Comparison of ENCODE assay signal across 9 cellular contexts in genomic region chr4:140096483-140096861, GRCh38. TPM values are rescaled to one million over a fixed set of nuclear protein-coding genes. Genes with fewer than 3 reads are reported as not detected.
DNase-seq lines count a peak whose midpoint lies in the region; ATAC-seq and TF ChIP-seq lines count a peak whose summit lies in the region.
"Had no signal": no experiment of that assay in that cellular context is flagged by ENCODE, and none has a peak within 500 bp of the region (broad histone marks: within the 10 kb centered on the region; RNA-seq: fewer than 3 reads in every experiment).

No MANE protein-coding gene starts in this region.

- H3K4me1 ChIP-seq in heart left ventricle, result peaks cover 7 to 95% (median 74%) of the 10 kb centered on the region in 12 donors
- H3K4me1 ChIP-seq in lung (ENCODE audit: control insufficient read depth in 2 of 2, insufficient read depth in 2 of 2, low read length in 2 of 2), result peaks cover 21 to 30% of the 10 kb centered on the region in 2 donors
- peaks cover 0 to 79% (median 53%) of the 10 kb centered on the region in 4 donors for H3K4me1 ChIP-seq in tibial artery

- H3K4me1 Mint-ChIP-seq in activated T-helper 17 cell treated with anti-CD3 and anti-CD28 coated beads, Interleukin-2, amount 50 U/mL, for 72 hours, result peaks cover 46% of the 10 kb centered on the region
- peaks cover 56% of the 10 kb centered on the region for H3K4me1 Mint-ChIP-seq in WTC11

- CTCF ChIA-PET in WTC11 (lab: Charles Lee), result no interaction called here

- POLR2A ChIA-PET in WTC11 (lab: Charles Lee), result no interaction called here

- ATAC-seq in heart left ventricle, result no peak
- ATAC-seq in activated T-helper 17 cell treated with anti-CD3 and anti-CD28 coated beads, Interleukin-2, amount 50 U/mL, for 72 hours (replicated peaks), result peak; percentile 25
- ATAC-seq in lung (ENCODE audit: insufficient read depth, low FRiP score), result no peak
- ATAC-seq in WTC11, result no peak

- DNase-seq in heart left ventricle (no peak), cardiac septum (ENCODE audit: low spot score) (no peak), lung (ENCODE audit: low spot score) (no peak), tibial artery (no peak), HK-2 (ENCODE audit: unreplicated experiment) (no peak), WTC11 (ENCODE audit: low spot score) (no peak), Ammon's horn (ENCODE audit: low spot score) (no peak)
- DNase-seq: NCI-H1417 treated with DMSO at 0.1 percent for 48 hours had no signal

- no peaks in the 10 kb centered on the region for H3K36me3 Mint-ChIP-seq in activated T-helper 17 cell treated with anti-CD3 and anti-CD28 coated beads, Interleukin-2, amount 50 U/mL, for 72 hours (ENCODE audit: low read depth)
- H3K36me3 Mint-ChIP-seq in WTC11, result no peaks in the 10 kb centered on the region

- peak overlapping the region; percentile 94 for H3K27ac Mint-ChIP-seq in activated T-helper 17 cell treated with anti-CD3 and anti-CD28 coated beads, Interleukin-2, amount 50 U/mL, for 72 hours
- no peak overlapping the region for H3K27ac Mint-ChIP-seq in WTC11

- TF ChIP-seq CTCF in heart left ventricle (IDR thresholded peaks at IDR 0.05) (no peak), lung (IDR thresholded peaks at IDR 0.05; ENCODE audit: control extremely low read depth, extremely low read depth) (no peak), tibial artery (IDR thresholded peaks at IDR 0.05) (no peak), WTC11 (IDR thresholded peaks at IDR 0.05) (no peak)

- no peaks in the 10 kb centered on the region for H3K27me3 ChIP-seq in heart left ventricle
- no peaks in the 10 kb centered on the region for H3K27me3 ChIP-seq in lung (ENCODE audit: control insufficient read depth, insufficient read depth)
- H3K27me3 ChIP-seq in tibial artery, result no peaks in the 10 kb centered on the region

- peak overlapping the region; percentile 87 for H3K4me3 Mint-ChIP-seq in activated T-helper 17 cell treated with anti-CD3 and anti-CD28 coated beads, Interleukin-2, amount 50 U/mL, for 72 hours
- no peak overlapping the region for H3K4me3 Mint-ChIP-seq in WTC11

- H3K9me3 ChIP-seq in heart left ventricle (no peaks in the 10 kb centered on the region), lung (ENCODE audit: control insufficient read depth in 2 of 2, insufficient read depth in 1 of 2, low read length in 1 of 2) (peaks cover 0 to 1% of the 10 kb centered on the region in 2 donors), tibial artery (no peaks in the 10 kb centered on the region)

- WGBS in heart left ventricle, 4 donors, result 68 to 80% (median 77%) methylated on average over 5 of the region's 5 CpGs
- WGBS in lung, 2 donors, result 67 to 75% methylated on average over 5 of the region's 5 CpGs

- intact Hi-C loops in heart left ventricle (cut with DNase I), result loop anchor here in 8 of 10 donors (2.0 to 10.0 kb wide), 7 partner anchors 44 to 432 kb away; partner anchors contain the start of genes MAML3 (in 5 of the 8) and MGST2 (in 1 of the 8)
- intact Hi-C loops in cardiac septum (cut with DNase I), result loop anchor here (5.0 kb wide), 2 partner anchors 44 to 156 kb away; no protein-coding TSS in a partner anchor
- intact Hi-C loops in tibial artery (cut with DNase I; ENCODE audit: low total_unique reads), result no loop called here

- peak overlapping the region in 1 of 12 donors; percentile 25 for H3K4me3 ChIP-seq in heart left ventricle
- no peak overlapping the region for H3K4me3 ChIP-seq in lung
- no peak overlapping the region for H3K4me3 ChIP-seq in tibial artery

- H3K9me3 Mint-ChIP-seq in activated T-helper 17 cell treated with anti-CD3 and anti-CD28 coated beads, Interleukin-2, amount 50 U/mL, for 72 hours, result peaks cover 5% of the 10 kb centered on the region
- H3K9me3 Mint-ChIP-seq in WTC11, result no peaks in the 10 kb centered on the region

- peak overlapping the region; percentile 38 to 88 (median 82) for H3K27ac ChIP-seq in heart left ventricle
- peak overlapping the region; percentile 76 to 85 for H3K27ac ChIP-seq in lung (ENCODE audit: low read depth in 1 of 2, low read length in 1 of 2)
- H3K27ac ChIP-seq in tibial artery, result peak overlapping the region; percentile 63 to 65

- TF ChIP-seq POLR2A in heart left ventricle (IDR thresholded peaks at IDR 0.05), result no peak

- H3K36me3 ChIP-seq in heart left ventricle, result no peaks in the 10 kb centered on the region
- H3K36me3 ChIP-seq in lung (ENCODE audit: control insufficient read depth in 2 of 2, insufficient read depth in 2 of 2, low read length in 2 of 2), result no peaks in the 10 kb centered on the region
- H3K36me3 ChIP-seq in tibial artery, result no peaks in the 10 kb centered on the region

- no peaks in the 10 kb centered on the region for H3K27me3 Mint-ChIP-seq in activated T-helper 17 cell treated with anti-CD3 and anti-CD28 coated beads, Interleukin-2, amount 50 U/mL, for 72 hours
- no peaks in the 10 kb centered on the region for H3K27me3 Mint-ChIP-seq in WTC11 (ENCODE audit: low read depth)

TF ChIP-seq in WTC11, 78 proteins besides CTCF, POLR2A, EP300 and RAD21:
- TF ChIP-seq, protein P1, sequence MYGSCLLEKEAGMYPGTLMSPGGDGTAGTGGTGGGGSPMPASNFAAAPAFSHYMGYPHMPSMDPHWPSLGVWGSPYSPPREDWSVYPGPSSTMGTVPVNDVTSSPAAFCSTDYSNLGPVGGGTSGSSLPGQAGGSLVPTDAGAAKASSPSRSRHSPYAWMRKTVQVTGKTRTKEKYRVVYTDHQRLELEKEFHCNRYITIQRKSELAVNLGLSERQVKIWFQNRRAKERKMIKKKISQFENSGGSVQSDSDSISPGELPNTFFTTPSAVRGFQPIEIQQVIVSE (CRISPR knock-in tag; IDR thresholded peaks at IDR 0.05; ENCODE audit: borderline replicate concordance), result no peak
- no peak for TF ChIP-seq ZMAT4 (CRISPR knock-in tag; IDR thresholded peaks at IDR 0.05)
- TF ChIP-seq, protein P2, sequence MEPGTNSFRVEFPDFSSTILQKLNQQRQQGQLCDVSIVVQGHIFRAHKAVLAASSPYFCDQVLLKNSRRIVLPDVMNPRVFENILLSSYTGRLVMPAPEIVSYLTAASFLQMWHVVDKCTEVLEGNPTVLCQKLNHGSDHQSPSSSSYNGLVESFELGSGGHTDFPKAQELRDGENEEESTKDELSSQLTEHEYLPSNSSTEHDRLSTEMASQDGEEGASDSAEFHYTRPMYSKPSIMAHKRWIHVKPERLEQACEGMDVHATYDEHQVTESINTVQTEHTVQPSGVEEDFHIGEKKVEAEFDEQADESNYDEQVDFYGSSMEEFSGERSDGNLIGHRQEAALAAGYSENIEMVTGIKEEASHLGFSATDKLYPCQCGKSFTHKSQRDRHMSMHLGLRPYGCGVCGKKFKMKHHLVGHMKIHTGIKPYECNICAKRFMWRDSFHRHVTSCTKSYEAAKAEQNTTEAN (CRISPR knock-in tag; IDR thresholded peaks at IDR 0.05), result no peak
- no peak for TF ChIP-seq AFF4 (CRISPR knock-in tag; IDR thresholded peaks at IDR 0.05; ENCODE audit: borderline replicate concordance)
- TF ChIP-seq JAZF1 (CRISPR knock-in tag; IDR thresholded peaks at IDR 0.05), result no peak
- no peak for TF ChIP-seq TEAD1 (CRISPR knock-in tag; IDR thresholded peaks at IDR 0.05)

RNA-seq across cellular contexts. Expression of gene MAML3, which starts 57.5 kb away (rescaled TPM):
- total RNA-seq in heart left ventricle (1 to 10 TPM; 1.7 to 5.9 (median 3.1) TPM), cardiac septum (4.1 TPM), lung (10 to 100 TPM; 12.8 to 16.4 TPM), WTC11 (2021) (7.4 to 8.7 TPM (median 7.9 TPM) in 3 replicates)
- polyA plus RNA-seq in heart left ventricle (1 to 10 TPM in 1 of 2 donors, under 1 TPM in 1; 0.76 to 2.2 TPM), lung (1 to 10 TPM; 3.0 to 4.1 TPM)
- 1 to 10 TPM in 1 of 2 donors, under 1 TPM in 1; 0.98 to 1.3 TPM for total RNA-seq in activated T-helper 17 cell treated with anti-CD3 and anti-CD28 coated beads, Interleukin-2, amount 50 U/mL, for 72 hours
